18 cellular contexts compared by ENCODE assay signal in the genomic region with DNA sequence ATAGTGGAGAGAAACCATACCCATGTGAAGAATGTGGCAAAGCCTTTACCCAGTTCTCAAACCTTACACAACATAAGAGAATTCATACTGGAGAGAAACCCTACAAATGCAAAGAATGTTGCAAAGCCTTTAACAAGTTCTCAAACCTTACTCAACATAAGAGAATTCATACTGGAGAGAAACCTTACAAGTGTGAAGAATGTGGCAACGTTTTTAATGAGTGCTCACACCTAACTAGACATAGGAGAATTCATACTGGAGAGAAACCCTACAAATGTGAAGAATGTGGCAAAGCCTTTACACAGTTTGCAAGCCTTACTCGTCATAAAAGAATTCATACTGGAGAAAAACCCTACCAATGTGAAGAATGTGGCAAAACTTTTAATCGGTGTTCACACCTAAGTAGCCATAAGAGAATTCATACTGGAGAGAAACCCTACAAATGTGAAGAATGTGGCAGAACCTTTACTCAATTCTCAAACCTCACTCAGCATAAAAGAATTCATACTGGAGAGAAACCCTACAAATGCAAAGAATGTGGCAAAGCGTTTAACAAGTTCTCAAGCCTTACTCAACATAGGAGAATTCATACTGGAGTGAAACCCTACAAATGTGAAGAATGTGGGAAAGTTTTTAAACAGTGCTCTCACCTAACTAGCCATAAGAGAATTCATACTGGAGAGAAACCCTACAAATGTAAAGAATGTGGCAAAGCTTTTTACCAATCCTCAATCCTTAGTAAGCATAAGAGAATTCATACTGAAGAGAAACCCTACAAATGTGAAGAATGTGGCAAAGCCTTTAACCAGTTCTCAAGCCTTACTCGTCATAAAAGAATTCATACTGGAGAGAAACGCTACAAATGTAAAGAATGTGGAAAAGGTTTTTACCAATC.
DNase-seq lines count a peak whose midpoint lies in the region; ATAC-seq, FAIRE-seq and TF ChIP-seq lines count a peak whose summit lies in the region.
"Had no signal": no experiment of that assay in that cellular context is flagged by ENCODE, and none has a peak within 500 bp of the region (broad histone marks: within the 10 kb centered on the region; RNA-seq: fewer than 3 reads in every experiment).

No MANE protein-coding gene starts in this region.

- no peak overlapping the region for H3K9ac ChIP-seq in HepG2 (ENCODE audit: insufficient read depth, low read depth, low read length)

- POLR2A ChIA-PET in HepG2 (lab: Yijun Ruan, JAX) = no interaction called here

- intact Hi-C loops in HepG2 (cut with micrococcal nuclease; ENCODE audit: unreplicated experiment) (no loop called here), right lobe of liver (cut with DNase I) (no loop called here), vagina (cut with DNase I) (no loop called here)

- H3K27me3 ChIP-seq in HepG2 (ENCODE audit: control insufficient read depth in 1 of 2, insufficient read depth in 2 of 2, low read length in 2 of 2) (no peaks in the 10 kb centered on the region), right lobe of liver (no peaks in the 10 kb centered on the region), vagina (no peaks in the 10 kb centered on the region)
- H3K27me3 ChIP-seq: adrenal gland had no signal

- CTCF ChIA-PET in HepG2 (lab: Yijun Ruan, JAX; ENCODE audit: low intra/inter-chr PET ratio, low total read pairs) = no interaction called here

- no peaks in the 10 kb centered on the region for H3K79me2 ChIP-seq in HepG2 (ENCODE audit: insufficient read depth, low read length)

- no peak for ATAC-seq in HepG2
- ATAC-seq in right lobe of liver = no peak
- no peak for ATAC-seq in GM18505 (IDR thresholded peaks at IDR 0.05; ENCODE audit: unreplicated experiment)
- ATAC-seq: left cardiac atrium, sciatic nerve had no signal

- no peak overlapping the region for H3K4me2 ChIP-seq in HepG2 (ENCODE audit: low read depth, low read length)

- 85% methylated on average over 6 of the region's 6 CpGs for whole genome bisulfite sequencing in HepG2 (ENCODE audit: low lambda C conversion rate)
- WGBS in right lobe of liver (ENCODE audit: insufficient coverage, low coverage, low lambda C conversion rate, missing lambda C conversion rate) = 95% methylated on average over 6 of the region's 6 CpGs

- in situ Hi-C loops in HepG2 (cut with HindIII; ENCODE audit: extremely low pct_ligation_motif_present, low pct_unique_long_range_greater_than_20kb) = no loop called here

- TF ChIP-seq RAD21 in HepG2 (CRISPR knock-in tag; IDR thresholded peaks at IDR 0.05) = no peak

- H2AFZ ChIP-seq in HepG2 (ENCODE audit: low read length) = no peak overlapping the region

- H3K9me3 ChIP-seq in HepG2 (ENCODE audit: low read length) = peaks cover 94% of the 10 kb centered on the region
- H3K9me3 ChIP-seq in right lobe of liver = peaks cover 8 to 89% (median 50%) of the 10 kb centered on the region in 4 donors
- H3K9me3 ChIP-seq in vagina = peaks cover 88% of the 10 kb centered on the region

- no peak for FAIRE-seq in HepG2 (lab: Jason Lieb, UNC)

- no peaks in the 10 kb centered on the region for H4K20me1 ChIP-seq in HepG2 (ENCODE audit: insufficient read depth, low read length)

- no peaks in the 10 kb centered on the region for H3K4me1 ChIP-seq in HepG2 (ENCODE audit: insufficient read depth, low read length)
- no peaks in the 10 kb centered on the region for H3K4me1 ChIP-seq in right lobe of liver
- no peaks in the 10 kb centered on the region for H3K4me1 ChIP-seq in vagina
- H3K4me1 ChIP-seq: adrenal gland had no signal

- no peak overlapping the region for H3K4me3 ChIP-seq in HepG2 (replicated peaks in 1 of 3; ENCODE audit: insufficient read depth in 1 of 3, low read depth in 2 of 3, low read length in 3 of 3)
- H3K4me3 ChIP-seq in right lobe of liver = no peak overlapping the region
- H3K4me3 ChIP-seq in fibroblast of pulmonary artery (replicated peaks; ENCODE audit: low read depth, low read length) = no peak overlapping the region
- no peak overlapping the region for H3K4me3 ChIP-seq in vagina
- H3K4me3 ChIP-seq: adrenal gland had no signal

- TF ChIP-seq CTCF in HepG2 (CRISPR knock-in tag; IDR thresholded peaks at IDR 0.05) (no peak), right lobe of liver (IDR thresholded peaks at IDR 0.05) (no peak), fibroblast of pulmonary artery (IDR thresholded peaks at IDR 0.05; ENCODE audit: low read length, missing control alignments) (no peak), vagina (IDR thresholded peaks at IDR 0.05) (no peak)

- TF ChIP-seq POLR2A in HepG2 (IDR thresholded peaks at IDR 0.05; ENCODE audit: insufficient read depth in 1 of 2, low read depth in 2 of 2, low read length in 2 of 2) = no peak
- TF ChIP-seq POLR2A in right lobe of liver (IDR thresholded peaks at IDR 0.05) = no peak
- TF ChIP-seq POLR2A in vagina (IDR thresholded peaks at IDR 0.05) = no peak
- TF ChIP-seq POLR2A in GM18505 (IDR thresholded peaks at IDR 0.05; ENCODE audit: borderline replicate concordance, extremely low read depth, insufficient read depth, insufficient read length) = no peak

- peaks cover 0 to 18% of the 10 kb centered on the region in 2 experiments; a peak in 4 of 5 replicates for H3K36me3 ChIP-seq in HepG2 (replicated peaks in 1 of 2; ENCODE audit: control insufficient read depth in 1 of 2, insufficient read depth in 2 of 2, low read length in 2 of 2)
- H3K36me3 ChIP-seq in right lobe of liver = peaks cover 0 to 3% (median 0%) of the 10 kb centered on the region in 4 donors
- H3K36me3 ChIP-seq in vagina = peaks cover 8 to 52% of the 10 kb centered on the region in 2 donors

- no peak for TF ChIP-seq EP300 in HepG2 (IDR thresholded peaks at IDR 0.05; ENCODE audit: low read depth in 2 of 2, low read length in 2 of 2)
- no peak for TF ChIP-seq EP300 in HepG2 (CRISPR knock-in tag; IDR thresholded peaks at IDR 0.05; ENCODE audit: borderline replicate concordance)

- BruUV-seq in HepG2 (replicated peaks; lab: Mats Ljungman, UMichigan) = no TSS peak

- no peak overlapping the region for H3K27ac ChIP-seq in HepG2 (ENCODE audit: extremely low read length, insufficient read depth, low read length)
- H3K27ac ChIP-seq in right lobe of liver = no peak overlapping the region
- H3K27ac ChIP-seq in vagina = no peak overlapping the region
- H3K27ac ChIP-seq: adrenal gland, WERI-Rb-1 had no signal

- DNase-seq in HepG2 (ENCODE audit: low spot score) = no peak
- no peak for DNase-seq in right lobe of liver
- DNase-seq in SK-N-DZ (ENCODE audit: low spot score) = peak; percentile 1
- peak; percentile 1 for DNase-seq in fibroblast of pulmonary artery (ENCODE audit: low read depth)
- DNase-seq in hippocampal formation (lab: John Stamatoyannopoulos, UW) = no peak
- DNase-seq in vagina (ENCODE audit: extremely low spot score in 2 of 2) = no peak
- DNase-seq in activated CD4-positive, alpha-beta T cell treated with anti-CD3 and anti-CD28 coated beads for 4 hours = no peak
- DNase-seq: adrenal gland; foreskin fibroblast; left cardiac atrium; NCI-H1092; NCI-H345; occipital lobe; stimulated activated CD4-positive, alpha-beta T cell treated with anti-CD3 and anti-CD28 coated beads, Interleukin-2, amount 100 ng/mL, for 24 hours; T-helper 1 cell; WERI-Rb-1 had no signal

TF ChIP-seq in HepG2, 621 proteins besides CTCF, POLR2A, EP300 and RAD21:
- TF ChIP-seq ZNF274 (CRISPR knock-in tag; IDR thresholded peaks at IDR 0.05) (peak; percentile 98; the same call in 1 of the 2 replicates), ZHX1 (CRISPR knock-in tag; IDR thresholded peaks at IDR 0.05; ENCODE audit: low read depth) (no peak)

Comparison
In these comparisons a context has a peak if more than half of its experiments do, and no peak if none do; other contexts are left out.
1. DNase-seq: peak in SK-N-DZ (single experiment) and fibroblast of pulmonary artery (single experiment); none in HepG2 (single experiment), right lobe of liver (0 of 3), hippocampal formation (0 of 2), vagina (0 of 2) and activated CD4-positive, alpha-beta T cell treated with anti-CD3 and anti-CD28 coated beads for 4 hours (0 of 2).